In the genomic region with DNA sequence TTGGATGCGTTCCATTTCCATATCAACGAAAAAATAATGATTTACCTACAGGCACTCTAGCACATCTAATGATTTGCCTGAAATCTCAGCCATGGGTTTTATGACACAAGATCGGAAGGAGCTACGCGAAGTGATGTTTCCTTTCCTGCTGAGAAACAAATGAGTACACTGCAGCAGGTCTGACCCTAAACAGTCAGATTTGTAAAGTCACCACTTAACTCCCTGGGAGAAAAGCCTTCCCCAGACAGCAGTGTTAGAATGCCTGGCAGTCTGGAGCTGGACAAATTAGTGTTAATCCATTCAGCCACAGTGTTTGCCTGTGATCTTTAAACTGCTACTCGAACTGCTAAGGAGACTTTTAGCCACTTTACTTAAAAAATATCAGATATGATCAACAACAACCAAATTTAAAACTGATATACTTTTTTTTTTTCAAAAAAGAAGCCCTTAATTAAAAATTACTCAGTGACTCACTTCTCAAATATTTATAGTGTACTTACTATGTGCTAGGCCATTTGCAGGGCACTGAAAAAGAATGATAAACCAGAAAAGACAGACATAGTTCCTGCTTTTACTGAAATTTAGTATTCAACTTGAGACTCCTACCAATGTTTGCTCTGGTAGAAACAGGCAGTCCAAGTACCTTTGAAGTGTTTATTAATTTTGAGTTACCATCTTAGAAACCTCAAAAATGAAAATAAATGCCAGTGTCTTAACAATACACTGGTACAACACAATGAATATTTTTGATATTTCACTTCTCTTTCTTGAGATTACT, we compare ENCODE assay signal across 20 cellular contexts.
DNase-seq lines count a peak whose midpoint lies in the region; ATAC-seq and TF ChIP-seq lines count a peak whose summit lies in the region.
"Had no signal": no experiment of that assay in that cellular context is flagged by ENCODE, and none has a peak within 500 bp of the region (broad histone marks: within the 10 kb centered on the region; RNA-seq: fewer than 3 reads in every experiment).

No MANE protein-coding gene starts in this region.

- H3K36me3 Mint-ChIP-seq in immature natural killer cell: peaks cover 26 to 49% (median 35%) of the 10 kb centered on the region in 3 donors
- H3K36me3 Mint-ChIP-seq: mesothelial cell of epicardium had no signal

- H3K4me3 Mint-ChIP-seq in immature natural killer cell: no peak overlapping the region
- H3K4me3 Mint-ChIP-seq: activated B cell treated with CpG ODN at 0.5 μM for 24 hours; activated T-helper 17 cell treated with anti-CD3 and anti-CD28 coated beads, Interleukin-2, amount 50 U/mL, for 72 hours; mesothelial cell of epicardium had no signal

- H3K4me1 Mint-ChIP-seq in immature natural killer cell: peaks cover 0 to 8% of the 10 kb centered on the region in 2 donors
- H3K4me1 Mint-ChIP-seq: activated B cell treated with CpG ODN at 0.5 μM for 24 hours; activated T-helper 17 cell treated with anti-CD3 and anti-CD28 coated beads, Interleukin-2, amount 50 U/mL, for 72 hours had no signal

- H3K27ac ChIP-seq in WERI-Rb-1: no peak overlapping the region; the same call in 1 of the 2 replicates
- H3K27ac ChIP-seq: sigmoid colon, tibial nerve had no signal

- H3K27me3 Mint-ChIP-seq in immature natural killer cell (ENCODE audit: low read depth in 3 of 3): peaks cover 0 to 4% (median 0%) of the 10 kb centered on the region in 3 donors
- H3K27me3 Mint-ChIP-seq: activated B cell treated with CpG ODN at 0.5 μM for 24 hours; activated T-helper 17 cell treated with anti-CD3 and anti-CD28 coated beads, Interleukin-2, amount 50 U/mL, for 72 hours had no signal

- peak; percentile 2 for DNase-seq in H7
- peak; percentile 42 for DNase-seq in WERI-Rb-1
- peak; percentile 3 for DNase-seq in iris pigment epithelial cell (ENCODE audit: low read depth)
- DNase-seq in retina: peak; percentile 33
- no peak for DNase-seq in DMS 273 (lab: John Stamatoyannopoulos, UW; ENCODE audit: unreplicated experiment)
- no peak for DNase-seq in immature natural killer cell
- DNase-seq: activated B cell treated with CpG ODN at 0.5 μM for 24 hours; BE2C; caudate nucleus; foreskin melanocyte; IMR-90; NCI-H1930; NCI-H526 treated with DMSO at 0.1 percent for 48 hours; sigmoid colon; stimulated activated CD4-positive, alpha-beta T cell treated with anti-CD3 and anti-CD28 coated beads, Interleukin-4, amount 100 ng/mL, for 24 hours; T-helper 1 cell had no signal

- no peak for TF ChIP-seq CTCF in WERI-Rb-1 (IDR thresholded peaks at IDR 0.05; ENCODE audit: low read depth, low read length)

- H3K27me3 ChIP-seq in H7 (ENCODE audit: control insufficient read depth, insufficient read depth, low read length) (no peaks in the 10 kb centered on the region), WERI-Rb-1 (ENCODE audit: insufficient read depth, low read depth, severe bottlenecking) (no peaks in the 10 kb centered on the region)
- H3K27me3 ChIP-seq: BE2C, sigmoid colon, tibial nerve had no signal

- H3K4me3 ChIP-seq in H7 (ENCODE audit: insufficient read depth, low read depth, low read length) (no peak overlapping the region), WERI-Rb-1 (ENCODE audit: low read depth, low read length) (no peak overlapping the region)
- H3K4me3 ChIP-seq: sigmoid colon, tibial nerve had no signal

- peaks cover 0 to 4% (median 0%) of the 10 kb centered on the region in 6 donors for H3K9me3 Mint-ChIP-seq in immature natural killer cell
- H3K9me3 Mint-ChIP-seq: activated B cell treated with CpG ODN at 0.5 μM for 24 hours; activated T-helper 17 cell treated with anti-CD3 and anti-CD28 coated beads, Interleukin-2, amount 50 U/mL, for 72 hours; mesothelial cell of epicardium had no signal

- no peak for ATAC-seq in HG03571 (IDR thresholded peaks at IDR 0.05; ENCODE audit: unreplicated experiment)
- ATAC-seq: activated T-helper 17 cell treated with anti-CD3 and anti-CD28 coated beads, Interleukin-2, amount 50 U/mL, for 72 hours had no signal

- peak overlapping the region in 1 of 6 donors; percentile 36 for H3K27ac Mint-ChIP-seq in immature natural killer cell
- H3K27ac Mint-ChIP-seq: activated B cell treated with CpG ODN at 0.5 μM for 24 hours; activated T-helper 17 cell treated with anti-CD3 and anti-CD28 coated beads, Interleukin-2, amount 50 U/mL, for 72 hours; mesothelial cell of epicardium had no signal

- H3K9me3 ChIP-seq in WERI-Rb-1 (ENCODE audit: severe bottlenecking): no peaks in the 10 kb centered on the region
- H3K9me3 ChIP-seq: BE2C, sigmoid colon, tibial nerve had no signal

- H3K36me3 ChIP-seq in H7 (replicated peaks; ENCODE audit: control insufficient read depth, insufficient read depth, low read length): no peaks in the 10 kb centered on the region
- H3K36me3 ChIP-seq in WERI-Rb-1: peaks cover 16% of the 10 kb centered on the region

Comparison
In these comparisons a context has a peak if more than half of its experiments do, and no peak if none do; other contexts are left out.
1. DNase-seq: peak in H7 (single experiment), WERI-Rb-1 (single experiment), iris pigment epithelial cell (single experiment) and retina (single experiment); none in DMS 273 (single experiment) and immature natural killer cell (0 of 3).